12 cellular contexts compared by ENCODE assay signal in the genomic region with DNA sequence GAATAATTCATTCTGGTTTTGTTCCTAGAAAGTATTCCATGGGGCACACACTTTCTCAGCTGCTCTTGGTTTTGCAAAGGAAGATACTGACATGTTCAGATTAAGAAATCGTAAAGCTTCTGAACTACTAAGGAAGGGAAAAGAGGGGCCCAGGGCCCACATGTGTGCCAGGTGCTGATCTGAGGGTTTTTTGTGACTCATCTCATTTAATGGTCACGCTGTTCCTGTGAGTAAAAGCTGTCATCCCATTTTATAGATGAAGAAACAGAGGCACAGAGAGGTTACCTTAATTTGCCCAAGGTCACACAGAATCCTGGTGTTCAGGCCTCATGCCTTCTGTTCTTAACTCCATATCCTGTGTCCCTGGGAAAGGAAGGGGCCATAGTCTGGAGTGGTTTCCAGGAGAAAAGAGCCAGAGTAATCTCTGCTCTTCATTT.
DNase-seq lines count a peak whose midpoint lies in the region; ATAC-seq, FAIRE-seq and TF ChIP-seq lines count a peak whose summit lies in the region.
"Had no signal": no experiment of that assay in that cellular context is flagged by ENCODE, and none has a peak within 500 bp of the region (broad histone marks: within the 10 kb centered on the region; RNA-seq: fewer than 3 reads in every experiment).

No MANE protein-coding gene starts in this region.

- no peaks in the 10 kb centered on the region for H3K27me3 ChIP-seq in RWPE2 (ENCODE audit: insufficient read depth, poor library complexity, severe bottlenecking)

- H3K27ac ChIP-seq in RWPE2 (ENCODE audit: poor library complexity, severe bottlenecking), result peak overlapping the region; percentile 97
- peak overlapping the region; percentile 88 to 90 for H3K27ac ChIP-seq in kidney (ENCODE audit: low read depth in 2 of 2, low read length in 2 of 2)

- peak overlapping the region in 1 of 2 donors; percentile 62 for H3K9ac ChIP-seq in kidney (ENCODE audit: low read length in 2 of 2)

- FAIRE-seq in kidney (lab: Jason Lieb, UNC), result no peak

- H3K4me1 ChIP-seq in RWPE2 (ENCODE audit: insufficient read depth, poor library complexity, severe bottlenecking) (peaks cover 45% of the 10 kb centered on the region), kidney (ENCODE audit: control insufficient read depth in 1 of 2, insufficient read depth in 1 of 2, low read depth in 1 of 2, low read length in 2 of 2) (peaks cover 50 to 69% of the 10 kb centered on the region in 2 donors)
- H3K4me1 ChIP-seq: HAP-1 had no signal

- H3K36me3 ChIP-seq in RWPE2 (ENCODE audit: low read depth) (no peaks in the 10 kb centered on the region), kidney (ENCODE audit: control insufficient read depth in 1 of 2, insufficient read depth in 2 of 2, low read length in 2 of 2) (no peaks in the 10 kb centered on the region)
- H3K36me3 ChIP-seq: HAP-1 had no signal

- intact Hi-C loops in kidney (cut with DNase I), result no loop called here

- H3K9me3 ChIP-seq in RWPE2 (ENCODE audit: severe bottlenecking) (no peaks in the 10 kb centered on the region), kidney (ENCODE audit: control insufficient read depth in 1 of 2, low read length in 2 of 2) (peaks cover 0 to 8% of the 10 kb centered on the region in 2 donors)
- H3K9me3 ChIP-seq: HAP-1 had no signal

- TF ChIP-seq CTCF in AG10803 (conservative IDR thresholded peaks at IDR 0.05; ENCODE audit: low read length), result no peak
- no peak for TF ChIP-seq CTCF in RWPE2 (IDR thresholded peaks at IDR 0.05; ENCODE audit: poor library complexity, severe bottlenecking)
- TF ChIP-seq CTCF in kidney (IDR thresholded peaks at IDR 0.05; ENCODE audit: borderline replicate concordance, extremely low read depth, insufficient read depth), result no peak

- peak overlapping the region in 1 of 2 donors; percentile 67 for H3K27ac Mint-ChIP-seq in effector memory CD8-positive, alpha-beta T cell
- H3K27ac Mint-ChIP-seq: CD4-positive, alpha-beta T cell had no signal

- H3K4me3 ChIP-seq in AG10803 (ENCODE audit: low read length) (no peak overlapping the region), RWPE2 (ENCODE audit: severe bottlenecking) (no peak overlapping the region), kidney (ENCODE audit: low read length in 2 of 2) (peak overlapping the region; percentile 30 to 53)
- H3K4me3 ChIP-seq: HAP-1 had no signal

- H3K9me3 Mint-ChIP-seq in effector memory CD8-positive, alpha-beta T cell, result no peaks in the 10 kb centered on the region
- H3K9me3 Mint-ChIP-seq: CD4-positive, alpha-beta T cell had no signal

- DNase-seq in AG10803 (ENCODE audit: low read depth) (peak; percentile 7), RWPE2 (ENCODE audit: low spot score) (no peak), kidney (no peak)
- DNase-seq in effector memory CD8-positive, alpha-beta T cell, result no peak
- DNase-seq: CD4-positive, alpha-beta T cell; NCI-H524 had no signal

- H3K36me3 Mint-ChIP-seq in effector memory CD8-positive, alpha-beta T cell (ENCODE audit: insufficient read depth), result no peaks in the 10 kb centered on the region
- H3K36me3 Mint-ChIP-seq: IgD-negative memory B cell had no signal

- ATAC-seq in GM21619 (IDR thresholded peaks at IDR 0.05; ENCODE audit: unreplicated experiment), result peak; percentile 36
- peak; percentile 4; the same call in 2 of the 3 replicates for ATAC-seq in RWPE2 (ENCODE audit: low read depth)
- ATAC-seq in GM18861 (IDR thresholded peaks at IDR 0.05; ENCODE audit: unreplicated experiment), result no peak
- no peak for ATAC-seq in HG03378 (IDR thresholded peaks at IDR 0.05; ENCODE audit: unreplicated experiment)
- no peak for ATAC-seq in HG03095 (IDR thresholded peaks at IDR 0.05; ENCODE audit: unreplicated experiment)
- no peak for ATAC-seq in effector memory CD8-positive, alpha-beta T cell (replicated peaks)

- H3K27me3 Mint-ChIP-seq in effector memory CD8-positive, alpha-beta T cell, result no peaks in the 10 kb centered on the region
- H3K27me3 Mint-ChIP-seq: CD4-positive, alpha-beta T cell; IgD-negative memory B cell had no signal

- H3K4me1 Mint-ChIP-seq in effector memory CD8-positive, alpha-beta T cell (ENCODE audit: low read depth in 2 of 2), result peaks cover 19 to 23% of the 10 kb centered on the region in 2 donors

- no peak overlapping the region for H3K4me3 Mint-ChIP-seq in effector memory CD8-positive, alpha-beta T cell
- H3K4me3 Mint-ChIP-seq: CD4-positive, alpha-beta T cell; IgD-negative memory B cell had no signal

Comparison
In these comparisons a context has a peak if more than half of its experiments do, and no peak if none do; other contexts are left out.
1. H3K4me3 ChIP-seq: peak in kidney (2 of 2); none in AG10803 (single experiment) and RWPE2 (single experiment).
2. ATAC-seq: peak in GM21619 (single experiment) and RWPE2 (single experiment); none in GM18861 (single experiment), HG03378 (single experiment), HG03095 (single experiment) and effector memory CD8-positive, alpha-beta T cell (single experiment).